16 cellular contexts compared by ENCODE assay signal in genomic region chr7:153524070-153524601, GRCh38.
A peak's percentile ranks its signal among the peaks of the same experiment; 100 is the strongest.
DNase-seq lines count a peak whose midpoint lies in the region; ATAC-seq and FAIRE-seq lines count a peak whose summit lies in the region.
"Had no signal": no experiment of that assay in that cellular context is flagged by ENCODE, and none has a peak within 500 bp of the region (broad histone marks: within the 10 kb centered on the region; RNA-seq: fewer than 3 reads in every experiment).

No MANE protein-coding gene starts in this region.

- H3K9ac ChIP-seq in muscle layer of colon (ENCODE audit: low read length): no peak overlapping the region

- peak overlapping the region; percentile 84 for H3K27ac ChIP-seq in muscle layer of colon (ENCODE audit: low read depth, low read length)
- H3K27ac ChIP-seq: gastrocnemius medialis had no signal

- H3K9me3 ChIP-seq in muscle layer of colon (ENCODE audit: low read length): no peaks in the 10 kb centered on the region
- H3K9me3 ChIP-seq: gastrocnemius medialis had no signal

- ATAC-seq in GM21390 (IDR thresholded peaks at IDR 0.05; ENCODE audit: unreplicated experiment): no peak
- ATAC-seq: activated CD4-positive, alpha-beta T cell treated with anti-CD3 and anti-CD28 coated beads for 36 hours; gastrocnemius medialis; GM12878 had no signal

- no peaks in the 10 kb centered on the region for H3K36me3 ChIP-seq in muscle layer of colon (ENCODE audit: insufficient read depth, low read length)
- H3K36me3 ChIP-seq: gastrocnemius medialis had no signal

- H3K4me3 ChIP-seq in muscle layer of colon (ENCODE audit: low read depth in 1 of 2, low read length in 2 of 2): peak overlapping the region in 1 of 2 donors; percentile 21
- H3K4me3 ChIP-seq: gastrocnemius medialis, GM12878 had no signal

- no peak for FAIRE-seq in frontal cortex (lab: Jason Lieb, UNC)
- FAIRE-seq: bronchial epithelial cell, GM12878, H54, islet of Langerhans had no signal

- H3K27me3 ChIP-seq in muscle layer of colon (ENCODE audit: control insufficient read depth in 1 of 2, insufficient read depth in 2 of 2, low read length in 2 of 2): no peaks in the 10 kb centered on the region
- H3K27me3 ChIP-seq: gastrocnemius medialis had no signal

- peak in 51 of 56 donors; percentile 9 to 87 (median 48) for DNase-seq in amygdala (lab: John Stamatoyannopoulos, UW)
- peak; percentile 5 to 18 for DNase-seq in frontal cortex (ENCODE audit: low spot score in 2 of 2)
- DNase-seq in superior temporal gyrus (ENCODE audit: extremely low spot score): peak; percentile 45
- no peak for DNase-seq in activated CD4-positive, alpha-beta T cell treated with anti-CD3 and anti-CD28 coated beads for 4 hours
- no peak for DNase-seq in activated CD4-positive, alpha-beta T cell treated with anti-CD3 and anti-CD28 coated beads for 48 hours
- DNase-seq: activated CD4-positive, alpha-beta T cell treated with anti-CD3 and anti-CD28 coated beads for 36 hours; gastrocnemius medialis; MM.1S; SHP77; stimulated activated CD4-positive, alpha-beta T cell treated with anti-CD3 and anti-CD28 coated beads, Interleukin-2, amount 100 ng/mL, for 48 hours had no signal

- peaks cover 45% of the 10 kb centered on the region for H3K4me1 ChIP-seq in muscle layer of colon (ENCODE audit: insufficient read depth, low read length)
- H3K4me1 ChIP-seq: gastrocnemius medialis had no signal

Comparison
In these comparisons a context has a peak if more than half of its experiments do, and no peak if none do; other contexts are left out.
1. DNase-seq: peak in amygdala (51 of 56), frontal cortex (2 of 2) and superior temporal gyrus (single experiment); none in activated CD4-positive, alpha-beta T cell treated with anti-CD3 and anti-CD28 coated beads for 4 hours (0 of 2) and activated CD4-positive, alpha-beta T cell treated with anti-CD3 and anti-CD28 coated beads for 48 hours (single experiment).